8 cellular contexts compared by ENCODE assay signal in the genomic region with DNA sequence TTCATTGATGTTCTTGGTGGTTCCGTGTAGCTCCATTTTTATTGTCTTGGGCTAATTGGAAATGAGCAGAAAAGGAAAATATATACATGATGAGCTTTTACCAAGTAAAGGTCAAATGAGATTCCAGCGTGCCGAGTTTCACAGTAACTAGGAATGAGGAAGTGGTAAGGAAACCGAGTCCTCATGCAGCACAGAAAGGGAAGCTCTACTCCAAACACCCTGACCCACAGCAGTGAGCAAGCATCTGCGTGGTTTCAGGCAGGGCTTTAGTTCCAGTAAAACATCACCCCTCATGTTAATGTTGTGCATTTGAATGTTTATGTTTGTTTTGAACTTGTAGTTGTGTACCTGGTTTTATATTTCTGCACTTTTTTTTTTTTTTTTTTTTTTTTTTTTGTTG.
DNase-seq lines count a peak whose midpoint lies in the region; ATAC-seq lines count a peak whose summit lies in the region.

No MANE protein-coding gene starts in this region.

- DNase-seq in SIG-M5 treated with dmso at 0.1 percent for 504 hours (lab: John Stamatoyannopoulos, UW; ENCODE audit: unreplicated experiment) (peak; percentile 96), iris pigment epithelial cell (ENCODE audit: low read depth) (peak; percentile 89), NCI-H2196 treated with DMSO at 0.1 percent for 48 hours (lab: John Stamatoyannopoulos, UW; ENCODE audit: unreplicated experiment) (no peak), inferior parietal cortex (ENCODE audit: extremely low spot score) (no peak), SK-N-DZ (ENCODE audit: low spot score) (no peak)
- no peak for DNase-seq in effector CD8-positive, alpha-beta T cell (lab: John Stamatoyannopoulos, UW)

- ATAC-seq in GM18498 (IDR thresholded peaks at IDR 0.05; ENCODE audit: unreplicated experiment) = peak; percentile 58
- ATAC-seq in HG02763 (IDR thresholded peaks at IDR 0.05; ENCODE audit: unreplicated experiment) = peak; percentile 68

Comparison
In these comparisons a context has a peak if more than half of its experiments do, and no peak if none do; other contexts are left out.
1. DNase-seq: peak in SIG-M5 treated with dmso at 0.1 percent for 504 hours (single experiment) and iris pigment epithelial cell (single experiment); none in NCI-H2196 treated with DMSO at 0.1 percent for 48 hours (single experiment), inferior parietal cortex (single experiment), SK-N-DZ (single experiment) and effector CD8-positive, alpha-beta T cell (single experiment).